8 cellular contexts compared by ENCODE assay signal in the genomic region with DNA sequence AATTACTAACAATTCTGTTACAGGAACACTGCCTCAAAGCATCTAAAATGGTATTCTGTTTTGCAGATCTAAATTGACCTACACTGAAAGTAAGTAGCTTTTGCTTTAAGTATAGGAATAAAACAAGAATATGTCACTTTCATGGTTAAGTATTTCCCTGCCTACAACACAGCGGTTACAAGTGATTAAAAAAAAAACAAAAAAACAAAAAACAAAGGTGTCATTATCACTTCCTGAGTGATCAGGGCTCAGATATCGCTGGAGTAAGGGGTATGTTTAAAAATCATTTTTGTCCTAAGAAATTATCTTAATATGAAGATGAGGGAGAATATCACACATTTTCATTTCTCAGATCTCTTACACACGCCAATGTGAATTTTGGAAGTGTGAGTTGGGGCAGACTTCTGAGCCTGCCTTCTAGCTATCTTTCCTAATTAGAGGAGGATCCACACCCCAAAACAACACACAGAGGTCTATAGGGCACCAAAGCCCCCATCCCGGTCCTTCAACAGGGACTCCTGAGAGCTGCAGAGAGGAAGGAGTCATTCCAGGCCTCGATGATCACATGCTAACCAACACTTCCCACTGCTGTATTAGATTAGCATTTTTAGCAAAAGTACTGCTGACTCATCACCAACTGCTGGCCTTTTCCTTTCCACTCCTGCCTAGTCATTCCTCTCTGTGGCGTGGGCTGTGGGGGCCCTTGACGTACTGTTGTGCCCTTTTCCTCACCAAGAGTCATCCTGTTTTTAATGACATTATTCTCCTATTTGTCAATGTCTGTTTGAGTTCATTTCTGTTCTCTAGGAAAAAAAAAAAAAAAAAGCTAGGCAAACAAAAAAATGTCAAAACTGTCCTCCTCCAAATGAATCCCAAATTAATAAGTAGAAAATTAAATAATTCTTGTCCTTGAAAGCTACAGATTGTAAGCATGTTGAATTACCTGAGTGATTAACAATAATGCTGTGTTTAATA.
DNase-seq lines count a peak whose midpoint lies in the region; ATAC-seq and TF ChIP-seq lines count a peak whose summit lies in the region.

No MANE protein-coding gene starts in this region.

- H3K4me1 ChIP-seq in RWPE2 (ENCODE audit: insufficient read depth, poor library complexity, severe bottlenecking): peaks cover 4% of the 10 kb centered on the region

- H3K36me3 ChIP-seq in RWPE2 (ENCODE audit: low read depth): no peaks in the 10 kb centered on the region
- no peaks in the 10 kb centered on the region for H3K36me3 ChIP-seq in brain microvascular endothelial cell (replicated peaks)

- TF ChIP-seq POLR2A in GM18505 (IDR thresholded peaks at IDR 0.05; ENCODE audit: borderline replicate concordance, extremely low read depth, insufficient read depth, insufficient read length): no peak

- H3K4me3 ChIP-seq in RWPE2 (ENCODE audit: severe bottlenecking): no peak overlapping the region
- H3K4me3 ChIP-seq in brain microvascular endothelial cell (ENCODE audit: low read depth, low read length): no peak overlapping the region

- peaks cover 4% of the 10 kb centered on the region for H3K9me3 ChIP-seq in RWPE2 (ENCODE audit: severe bottlenecking)

- TF ChIP-seq CTCF in RWPE2 (IDR thresholded peaks at IDR 0.05; ENCODE audit: poor library complexity, severe bottlenecking) (no peak), brain microvascular endothelial cell (IDR thresholded peaks at IDR 0.05; ENCODE audit: low read depth, low read length, missing control alignments) (no peak)

- peak overlapping the region; percentile 37 for H3K27ac ChIP-seq in RWPE2 (ENCODE audit: poor library complexity, severe bottlenecking)
- H3K27ac ChIP-seq in brain microvascular endothelial cell: peak overlapping the region; percentile 86

- DNase-seq in RWPE2 (ENCODE audit: low spot score): no peak
- DNase-seq in brain microvascular endothelial cell: peak; percentile 97
- DNase-seq in left kidney (ENCODE audit: low read depth, low spot score): peak; percentile 57
- peak in 2 of 3 experiments; percentile 27 to 28 for DNase-seq in stimulated activated CD4-positive, alpha-beta T cell treated with anti-CD3 and anti-CD28 coated beads, TNF-alpha, amount 100 ng/mL, for 4 hours (ENCODE audit: low read depth in 3 of 3)
- DNase-seq in NCI-H146 treated with DMSO at 0.1 percent for 48 hours (lab: John Stamatoyannopoulos, UW; ENCODE audit: unreplicated experiment): no peak

- ATAC-seq in GM18505 (IDR thresholded peaks at IDR 0.05; ENCODE audit: unreplicated experiment) (peak; percentile 77), HG02763 (IDR thresholded peaks at IDR 0.05; ENCODE audit: unreplicated experiment) (peak; percentile 89), RWPE2 (ENCODE audit: low read depth) (peak; percentile 70), GM21515 (IDR thresholded peaks at IDR 0.05; ENCODE audit: unreplicated experiment) (no peak)

- H3K27me3 ChIP-seq in RWPE2 (ENCODE audit: insufficient read depth, poor library complexity, severe bottlenecking) (no peaks in the 10 kb centered on the region), brain microvascular endothelial cell (replicated peaks) (no peaks in the 10 kb centered on the region)

- in situ Hi-C loops in brain microvascular endothelial cell (cut with HindIII; ENCODE audit: low pct_ligation_motif_present, low sequenced_read_pairs): no loop called here

Comparison
In these comparisons a context has a peak if more than half of its experiments do, and no peak if none do; other contexts are left out.
1. DNase-seq: peak in brain microvascular endothelial cell (single experiment), left kidney (single experiment) and stimulated activated CD4-positive, alpha-beta T cell treated with anti-CD3 and anti-CD28 coated beads, TNF-alpha, amount 100 ng/mL, for 4 hours (2 of 3); none in RWPE2 (single experiment) and NCI-H146 treated with DMSO at 0.1 percent for 48 hours (single experiment).